ENCODE assay signal across 14 cellular contexts in genomic region chr16:11411059-11411550, GRCh38.
"Had no signal": no experiment of that assay in that cellular context is flagged by ENCODE, and none has a peak within 500 bp of the region (broad histone marks: within the 10 kb centered on the region; RNA-seq: fewer than 3 reads in every experiment).

No MANE protein-coding gene starts in this region.

- ATAC-seq: activated CD8-positive, alpha-beta T cell treated with anti-CD3 and anti-CD28 coated beads for 36 hours; activated T-cell treated with anti-CD3 and anti-CD28 coated beads, Interleukin-2, amount 50 U/mL, for 4 hours had no signal

- DNase-seq: activated B cell treated with CpG ODN at 0.5 μM for 24 hours; activated CD4-positive, alpha-beta T cell treated with anti-CD3 and anti-CD28 coated beads for 48 hours; activated CD8-positive, alpha-beta T cell treated with anti-CD3 and anti-CD28 coated beads for 36 hours; activated effector memory CD4-positive, alpha-beta T cell treated with Interleukin-2 at 50 U/mL for 16 hours; activated T-cell treated with anti-CD3 and anti-CD28 coated beads, Interleukin-2, amount 50 U/mL, for 4 hours; cortex of kidney; effector memory CD4-positive, alpha-beta T cell; islet precursor cell; naive B cell; retina; stimulated activated CD4-positive, alpha-beta T cell treated with anti-CD3 and anti-CD28 coated beads, Interleukin-12 subunit alpha, Interleukin-12 subunit beta, amount 100 ng/mL, for 4 hours; stimulated activated CD4-positive, alpha-beta T cell treated with anti-CD3 and anti-CD28 coated beads, Interleukin-2, amount 100 ng/mL, for 24 hours had no signal

- H3K27ac ChIP-seq: neutrophil had no signal

- FAIRE-seq: TTC549 had no signal
